ENCODE assay signal across 10 cellular contexts in genomic region chr9:96219615-96220257, GRCh38.
DNase-seq lines count a peak whose midpoint lies in the region; ATAC-seq, FAIRE-seq and TF ChIP-seq lines count a peak whose summit lies in the region.
"Had no signal": no experiment of that assay in that cellular context is flagged by ENCODE, and none has a peak within 500 bp of the region (broad histone marks: within the 10 kb centered on the region; RNA-seq: fewer than 3 reads in every experiment).

No MANE protein-coding gene starts in this region.

- TF ChIP-seq CTCF in prostate gland (IDR thresholded peaks at IDR 0.05): peak in 1 of 4 experiments; percentile 29

- peak; percentile 79 for DNase-seq in Right ventricle myocardium inferior (ENCODE audit: missing footprints)
- no peak for DNase-seq in cardiac septum (ENCODE audit: low spot score)
- DNase-seq in activated T-cell treated with anti-CD3 and anti-CD28 coated beads, Interleukin-2, amount 50 U/mL, for 4 hours: peak; percentile 45
- peak; percentile 34 to 71 for DNase-seq in frontal cortex (ENCODE audit: low spot score in 2 of 2)
- DNase-seq in EL: no peak
- no peak for DNase-seq in prostate gland (ENCODE audit: low spot score)

- H3K9me3 Mint-ChIP-seq in activated T-cell treated with anti-CD3 and anti-CD28 coated beads, Interleukin-2, amount 50 U/mL, for 4 hours: peaks cover 10% of the 10 kb centered on the region

- no peak for TF ChIP-seq POLR2A in prostate gland (IDR thresholded peaks at IDR 0.05)

- H3K4me3 Mint-ChIP-seq in activated T-cell treated with anti-CD3 and anti-CD28 coated beads, Interleukin-2, amount 50 U/mL, for 4 hours: no peak overlapping the region

- no peak overlapping the region for H3K9ac ChIP-seq in rectal smooth muscle tissue (ENCODE audit: low read length)

- peaks cover 52% of the 10 kb centered on the region for H3K27me3 Mint-ChIP-seq in activated T-cell treated with anti-CD3 and anti-CD28 coated beads, Interleukin-2, amount 50 U/mL, for 4 hours (ENCODE audit: low read depth)

- no peak for FAIRE-seq in frontal cortex (lab: Jason Lieb, UNC)
- FAIRE-seq: G401.6 had no signal

- H3K27ac ChIP-seq in rectal smooth muscle tissue (ENCODE audit: low read depth, low read length) (no peak overlapping the region), prostate gland (no peak overlapping the region)
- H3K27ac ChIP-seq: VCaP had no signal

- H3K4me1 ChIP-seq in rectal smooth muscle tissue (ENCODE audit: control insufficient read depth, insufficient read depth, low read length) (peaks cover 7% of the 10 kb centered on the region), prostate gland (replicated peaks) (no peaks in the 10 kb centered on the region)

- H3K4me3 ChIP-seq in rectal smooth muscle tissue (ENCODE audit: low read length) (peak overlapping the region; percentile 31), prostate gland (no peak overlapping the region)

- H3K4me1 Mint-ChIP-seq in activated T-cell treated with anti-CD3 and anti-CD28 coated beads, Interleukin-2, amount 50 U/mL, for 4 hours (ENCODE audit: low read depth): peaks cover 8% of the 10 kb centered on the region

- peaks cover 3% of the 10 kb centered on the region for H3K27me3 ChIP-seq in rectal smooth muscle tissue (ENCODE audit: control insufficient read depth, insufficient read depth, low read length)
- no peaks in the 10 kb centered on the region for H3K27me3 ChIP-seq in prostate gland (replicated peaks; ENCODE audit: insufficient read depth)

- no peaks in the 10 kb centered on the region for H3K9me3 ChIP-seq in prostate gland

- intact Hi-C loops in Right ventricle myocardium inferior (cut with DNase I): loop anchor here (2.0 to 10.0 kb wide), 5 partner anchors 98 to 1535 kb away; partner anchors contain the start of gene ERCC6L2
- intact Hi-C loops in cardiac septum (cut with DNase I): loop anchor here (10.0 kb wide), 1 partner anchor 875 kb away; no protein-coding TSS in a partner anchor
- intact Hi-C loops in prostate gland (cut with DNase I): loop anchor here (5.0 to 10.0 kb wide), 2 partner anchors 345 to 702 kb away; partner anchors contain the start of genes ERCC6L2 and PTCH1

- H3K36me3 ChIP-seq in rectal smooth muscle tissue (ENCODE audit: control insufficient read depth, insufficient read depth, low read length): no peaks in the 10 kb centered on the region
- H3K36me3 ChIP-seq in prostate gland: no peaks in the 10 kb centered on the region

- H3K36me3 Mint-ChIP-seq in activated T-cell treated with anti-CD3 and anti-CD28 coated beads, Interleukin-2, amount 50 U/mL, for 4 hours (ENCODE audit: insufficient read depth): no peaks in the 10 kb centered on the region

- 59% methylated on average over 18 of the region's 23 CpGs for WGBS in prostate gland

- ATAC-seq in Right ventricle myocardium inferior (peak; percentile 15), HG03439 (IDR thresholded peaks at IDR 0.05; ENCODE audit: unreplicated experiment) (no peak)
- ATAC-seq in activated T-cell treated with anti-CD3 and anti-CD28 coated beads, Interleukin-2, amount 50 U/mL, for 4 hours: peak in 1 of 2 donors; percentile 36

Comparison
In these comparisons a context has a peak if more than half of its experiments do, and no peak if none do; other contexts are left out.
1. DNase-seq: peak in Right ventricle myocardium inferior (single experiment), activated T-cell treated with anti-CD3 and anti-CD28 coated beads, Interleukin-2, amount 50 U/mL, for 4 hours (single experiment) and frontal cortex (2 of 2); none in cardiac septum (single experiment), EL (single experiment) and prostate gland (single experiment).